14 cellular contexts compared by ENCODE assay signal in the genomic region with DNA sequence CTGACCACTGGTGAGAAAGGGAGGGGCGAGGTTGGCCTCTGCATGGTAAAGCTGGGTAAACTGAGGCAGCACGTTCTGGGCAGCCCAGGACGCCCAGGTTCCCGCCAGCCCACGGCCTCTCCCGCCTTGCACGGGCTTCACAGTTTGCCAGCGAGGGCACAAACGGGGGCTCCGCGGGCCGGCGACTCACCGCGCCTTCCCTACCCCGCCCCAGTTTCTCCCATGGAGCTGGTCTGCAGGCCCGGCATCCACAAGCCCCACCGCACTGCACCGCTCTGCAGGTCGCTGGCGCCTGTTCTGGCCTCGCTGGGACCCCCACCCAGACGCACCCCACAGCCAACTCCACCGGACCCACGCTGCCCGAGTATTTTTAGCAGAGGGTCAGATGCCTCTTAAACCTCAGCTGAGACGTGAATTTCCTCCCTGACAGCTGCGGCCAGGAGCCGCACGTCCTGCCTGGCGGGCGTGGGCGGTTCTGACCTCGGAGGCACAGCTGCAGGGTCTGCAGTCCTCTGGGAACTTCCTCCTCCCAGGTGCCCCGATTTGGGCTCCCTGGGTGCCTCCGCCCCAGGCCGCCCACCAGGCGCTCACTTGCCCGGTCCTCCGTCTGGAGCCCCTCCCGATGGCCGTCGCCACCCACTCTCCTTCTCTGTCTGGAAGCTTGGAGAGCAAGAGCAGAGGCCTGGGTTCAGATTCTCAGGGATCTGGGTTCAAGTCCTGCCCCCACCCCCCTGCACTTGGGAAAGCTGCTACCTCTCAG. TPM values are rescaled to one million over a fixed set of nuclear protein-coding genes. Genes with fewer than 3 reads are reported as not detected.
DNase-seq lines count a peak whose midpoint lies in the region; ATAC-seq lines count a peak whose summit lies in the region.
"Had no signal": no experiment of that assay in that cellular context is flagged by ENCODE, and none has a peak within 500 bp of the region (broad histone marks: within the 10 kb centered on the region; RNA-seq: fewer than 3 reads in every experiment).

No MANE protein-coding gene starts in this region.

- H3K4me1 Mint-ChIP-seq in activated naive CD8-positive, alpha-beta T cell (ENCODE audit: low read depth) = peaks cover 33% of the 10 kb centered on the region
- H3K4me1 Mint-ChIP-seq in activated naive CD8-positive, alpha-beta T cell treated with anti-CD3 and anti-CD28 coated beads, Interleukin-2, amount 50 U/mL, for 24 hours = peaks cover 44% of the 10 kb centered on the region
- H3K4me1 Mint-ChIP-seq in dendritic cell treated with granulocyte-macrophage colony-stimulating factor and Interleukin-4, amounts not matched to agents 40 ng/mL and 50 ng/mL, for 4 days (ENCODE audit: low read depth) = peaks cover 68% of the 10 kb centered on the region
- H3K4me1 Mint-ChIP-seq in stimulated activated naive B cell treated with anti-CD40 and anti-IgM and Interleukin-4, amounts not matched to agents 10 μg/mL and 1 μg/mL and 100 μg/mL, for 72 hours = peaks cover 64 to 88% of the 10 kb centered on the region in 2 donors

- no peaks in the 10 kb centered on the region for H3K9me3 Mint-ChIP-seq in activated naive CD8-positive, alpha-beta T cell (ENCODE audit: low read depth)
- H3K9me3 Mint-ChIP-seq in activated naive CD8-positive, alpha-beta T cell treated with anti-CD3 and anti-CD28 coated beads, Interleukin-2, amount 50 U/mL, for 24 hours = no peaks in the 10 kb centered on the region
- H3K9me3 Mint-ChIP-seq in dendritic cell treated with granulocyte-macrophage colony-stimulating factor and Interleukin-4, amounts not matched to agents 40 ng/mL and 50 ng/mL, for 4 days = no peaks in the 10 kb centered on the region
- H3K9me3 Mint-ChIP-seq in stimulated activated naive B cell treated with anti-CD40 and anti-IgM and Interleukin-4, amounts not matched to agents 10 μg/mL and 1 μg/mL and 100 μg/mL, for 72 hours = peaks cover 0 to 2% of the 10 kb centered on the region in 2 donors
- H3K9me3 Mint-ChIP-seq: activated T-cell treated with anti-CD3 and anti-CD28 coated beads, Interleukin-2, amount 50 U/mL, for 24 hours had no signal

- no peak for DNase-seq in activated naive CD8-positive, alpha-beta T cell treated with anti-CD3 and anti-CD28 coated beads, Interleukin-2, amount 50 U/mL, for 24 hours
- DNase-seq in LHCN-M2 (ENCODE audit: low read depth) (peak; percentile 45), T-helper 2 cell (no peak), NCI-H1092 (lab: John Stamatoyannopoulos, UW) (no peak)
- DNase-seq in stimulated activated naive B cell treated with anti-CD40 and anti-IgM and Interleukin-4, amounts not matched to agents 10 μg/mL and 1 μg/mL and 100 μg/mL, for 72 hours = peak; percentile 55
- DNase-seq in stimulated activated CD4-positive, alpha-beta T cell treated with anti-CD3 and anti-CD28 coated beads, Interleukin-15, amount 100 ng/mL, for 24 hours = no peak
- DNase-seq: 8988T; activated T-cell treated with anti-CD3 and anti-CD28 coated beads, Interleukin-2, amount 50 U/mL, for 24 hours; hypothalamus; mesenchymal stem cell; psoas muscle; WERI-Rb-1 had no signal

- intact Hi-C loops in dendritic cell treated with granulocyte-macrophage colony-stimulating factor and Interleukin-4, amounts not matched to agents 40 ng/mL and 50 ng/mL, for 4 days (cut with micrococcal nuclease) = no loop called here

- ATAC-seq in activated naive CD8-positive, alpha-beta T cell treated with anti-CD3 and anti-CD28 coated beads, Interleukin-2, amount 50 U/mL, for 24 hours = no peak
- peak; percentile 1 for ATAC-seq in stimulated activated naive B cell treated with anti-CD40 and anti-IgM and Interleukin-4, amounts not matched to agents 10 μg/mL and 1 μg/mL and 100 μg/mL, for 72 hours (replicated peaks)

- peaks cover 1% of the 10 kb centered on the region for H3K27me3 Mint-ChIP-seq in activated naive CD8-positive, alpha-beta T cell
- peaks cover 5% of the 10 kb centered on the region for H3K27me3 Mint-ChIP-seq in activated naive CD8-positive, alpha-beta T cell treated with anti-CD3 and anti-CD28 coated beads, Interleukin-2, amount 50 U/mL, for 24 hours
- peaks cover 63% of the 10 kb centered on the region for H3K27me3 Mint-ChIP-seq in dendritic cell treated with granulocyte-macrophage colony-stimulating factor and Interleukin-4, amounts not matched to agents 40 ng/mL and 50 ng/mL, for 4 days
- H3K27me3 Mint-ChIP-seq in stimulated activated naive B cell treated with anti-CD40 and anti-IgM and Interleukin-4, amounts not matched to agents 10 μg/mL and 1 μg/mL and 100 μg/mL, for 72 hours = no peaks in the 10 kb centered on the region

- H3K27ac Mint-ChIP-seq in activated naive CD8-positive, alpha-beta T cell = no peak overlapping the region
- no peak overlapping the region for H3K27ac Mint-ChIP-seq in activated naive CD8-positive, alpha-beta T cell treated with anti-CD3 and anti-CD28 coated beads, Interleukin-2, amount 50 U/mL, for 24 hours
- peak overlapping the region; percentile 37 for H3K27ac Mint-ChIP-seq in dendritic cell treated with granulocyte-macrophage colony-stimulating factor and Interleukin-4, amounts not matched to agents 40 ng/mL and 50 ng/mL, for 4 days
- peak overlapping the region; percentile 94 for H3K27ac Mint-ChIP-seq in stimulated activated naive B cell treated with anti-CD40 and anti-IgM and Interleukin-4, amounts not matched to agents 10 μg/mL and 1 μg/mL and 100 μg/mL, for 72 hours
- H3K27ac Mint-ChIP-seq: activated T-cell treated with anti-CD3 and anti-CD28 coated beads, Interleukin-2, amount 50 U/mL, for 24 hours had no signal

- H3K4me3 Mint-ChIP-seq in activated naive CD8-positive, alpha-beta T cell = peak overlapping the region; percentile 27
- no peak overlapping the region for H3K4me3 Mint-ChIP-seq in activated naive CD8-positive, alpha-beta T cell treated with anti-CD3 and anti-CD28 coated beads, Interleukin-2, amount 50 U/mL, for 24 hours
- H3K4me3 Mint-ChIP-seq in dendritic cell treated with granulocyte-macrophage colony-stimulating factor and Interleukin-4, amounts not matched to agents 40 ng/mL and 50 ng/mL, for 4 days = peak overlapping the region; percentile 55
- peak overlapping the region; percentile 67 to 79 for H3K4me3 Mint-ChIP-seq in stimulated activated naive B cell treated with anti-CD40 and anti-IgM and Interleukin-4, amounts not matched to agents 10 μg/mL and 1 μg/mL and 100 μg/mL, for 72 hours
- H3K4me3 Mint-ChIP-seq: activated T-cell treated with anti-CD3 and anti-CD28 coated beads, Interleukin-2, amount 50 U/mL, for 24 hours had no signal

- H3K36me3 Mint-ChIP-seq in activated naive CD8-positive, alpha-beta T cell = no peaks in the 10 kb centered on the region
- H3K36me3 Mint-ChIP-seq in activated naive CD8-positive, alpha-beta T cell treated with anti-CD3 and anti-CD28 coated beads, Interleukin-2, amount 50 U/mL, for 24 hours (ENCODE audit: low read depth) = no peaks in the 10 kb centered on the region
- H3K36me3 Mint-ChIP-seq in dendritic cell treated with granulocyte-macrophage colony-stimulating factor and Interleukin-4, amounts not matched to agents 40 ng/mL and 50 ng/mL, for 4 days (ENCODE audit: low read depth) = no peaks in the 10 kb centered on the region
- peaks cover 0 to 4% of the 10 kb centered on the region in 2 donors for H3K36me3 Mint-ChIP-seq in stimulated activated naive B cell treated with anti-CD40 and anti-IgM and Interleukin-4, amounts not matched to agents 10 μg/mL and 1 μg/mL and 100 μg/mL, for 72 hours

RNA-seq across cellular contexts. Expression of a gene that starts 29.5 kb away (rescaled TPM):
- total RNA-seq in LHCN-M2 (2014; rRNA removed) = 78.1 and 87.8 TPM in 2 replicates
- polyA plus RNA-seq in LHCN-M2 (2012) = 82.4 TPM

RNA-seq across cellular contexts. Expression of a gene that starts 55.4 kb away (rescaled TPM):
- total RNA-seq in LHCN-M2 (2014; rRNA removed) = not detected in 2 replicates
- polyA plus RNA-seq in LHCN-M2 (2012) = 0.06 TPM
- total RNA-seq: psoas muscle had no signal

Comparison
In these comparisons a context has a peak if more than half of its experiments do, and no peak if none do; other contexts are left out.
1. H3K27ac Mint-ChIP-seq: peak in dendritic cell treated with granulocyte-macrophage colony-stimulating factor and Interleukin-4, amounts not matched to agents 40 ng/mL and 50 ng/mL, for 4 days (single experiment) and stimulated activated naive B cell treated with anti-CD40 and anti-IgM and Interleukin-4, amounts not matched to agents 10 μg/mL and 1 μg/mL and 100 μg/mL, for 72 hours (single experiment); none in activated naive CD8-positive, alpha-beta T cell (single experiment) and activated naive CD8-positive, alpha-beta T cell treated with anti-CD3 and anti-CD28 coated beads, Interleukin-2, amount 50 U/mL, for 24 hours (single experiment).
2. DNase-seq: peak in LHCN-M2 (single experiment) and stimulated activated naive B cell treated with anti-CD40 and anti-IgM and Interleukin-4, amounts not matched to agents 10 μg/mL and 1 μg/mL and 100 μg/mL, for 72 hours (single experiment); none in activated naive CD8-positive, alpha-beta T cell treated with anti-CD3 and anti-CD28 coated beads, Interleukin-2, amount 50 U/mL, for 24 hours (single experiment), stimulated activated CD4-positive, alpha-beta T cell treated with anti-CD3 and anti-CD28 coated beads, Interleukin-15, amount 100 ng/mL, for 24 hours (single experiment), T-helper 2 cell (0 of 5) and NCI-H1092 (single experiment).